In the genomic region with DNA sequence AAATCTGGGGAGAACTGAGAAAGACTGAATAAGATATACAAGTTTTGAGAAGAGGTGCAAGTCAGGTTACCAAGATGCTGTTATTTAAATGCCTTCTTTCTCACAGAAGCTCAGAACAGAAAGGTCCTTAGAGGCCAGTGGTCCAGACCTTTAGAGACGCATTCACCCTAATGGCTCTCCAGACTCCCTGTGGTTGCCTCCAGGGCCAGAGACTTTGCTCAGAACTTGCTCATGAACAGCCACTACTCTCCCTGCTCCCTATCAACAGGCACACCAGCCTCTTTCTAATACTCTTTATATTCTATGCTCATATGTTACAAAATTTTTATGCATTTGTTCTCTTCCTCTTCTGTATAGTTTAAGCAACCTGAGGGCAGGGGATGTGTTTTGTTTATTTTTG, we compare ENCODE assay signal across 26 cellular contexts.
"Had no signal": no experiment of that assay in that cellular context is flagged by ENCODE, and none has a peak within 500 bp of the region (broad histone marks: within the 10 kb centered on the region; RNA-seq: fewer than 3 reads in every experiment).

No MANE protein-coding gene starts in this region.

- H3K4me2 ChIP-seq: KMS-11, SK-N-SH had no signal

- H3K36me3 ChIP-seq: Peyer's patch, SJSA1 had no signal

- H3K9ac ChIP-seq: KMS-11, SK-N-SH had no signal

- H3K4me3 ChIP-seq: Peyer's patch, SJSA1 had no signal

- H3K27me3 ChIP-seq: Peyer's patch, SJSA1 had no signal

- H3K27ac ChIP-seq: KMS-11, Peyer's patch, SJSA1 had no signal

- H3K4me1 ChIP-seq: Peyer's patch had no signal

- ATAC-seq: activated CD4-positive, alpha-beta T cell treated with anti-CD3 and anti-CD28 coated beads for 36 hours; activated CD4-positive, CD25-positive, alpha-beta regulatory T cell treated with anti-CD3 and anti-CD28 coated beads, Interleukin-2, amount 50 U/mL, for 24 hours; activated naive CD8-positive, alpha-beta T cell treated with anti-CD3 and anti-CD28 coated beads, Interleukin-2, amount 50 U/mL, for 24 hours; PC-3 had no signal

- DNase-seq: activated CD4-positive, alpha-beta memory T cell treated with anti-CD3 and anti-CD28 coated beads for 36 hours; activated CD4-positive, alpha-beta T cell treated with anti-CD3 and anti-CD28 coated beads for 36 hours; activated CD4-positive, alpha-beta T cell treated with anti-CD3 and anti-CD28 coated beads, Interleukin-2, amount 50 U/mL, for 1 hour; activated CD8-positive, alpha-beta memory T cell treated with anti-CD3 and anti-CD28 coated beads, Interleukin-2, amount 50 U/mL, for 48 hours; activated effector memory CD4-positive, alpha-beta T cell treated with Interleukin-2 at 50 U/mL for 16 hours; activated naive CD4-positive, alpha-beta T cell treated with anti-CD3 and anti-CD28 coated beads, Interleukin-2, amount 10 ng/mL, durations not matched to agents 7 days and 5 days; activated naive CD8-positive, alpha-beta T cell treated with anti-CD3 and anti-CD28 coated beads, Interleukin-2, amount 50 U/mL, for 24 hours; activated T-cell treated with anti-CD3 and anti-CD28 coated beads, Interleukin-2, amount 50 U/mL, for 48 hours; anterior cingulate cortex; central memory CD4-positive, alpha-beta T cell; MM.1S; MV-4-11; NCI-H1092; NCI-H1436 treated with DMSO at 0.1 percent for 48 hours; NCI-H1694 treated with DMSO at 0.1 percent for 48 hours; NCI-H2029; NCI-H345; NCI-H524 treated with DMSO at 0.1 percent for 48 hours; PC-3; Peyer's patch; RPMI8226; SHP77 treated with DMSO at 0.1 percent for 48 hours; SK-N-SH had no signal

- H3K9me3 ChIP-seq: Peyer's patch, SK-N-SH had no signal
